ENCODE assay signal across 9 cellular contexts in genomic region chr14:55715889-55716288, GRCh38.
A peak's percentile ranks its signal among the peaks of the same experiment; 100 is the strongest.
DNase-seq lines count a peak whose midpoint lies in the region; ATAC-seq, FAIRE-seq and TF ChIP-seq lines count a peak whose summit lies in the region.
"Had no signal": no experiment of that assay in that cellular context is flagged by ENCODE, and none has a peak within 500 bp of the region (broad histone marks: within the 10 kb centered on the region; RNA-seq: fewer than 3 reads in every experiment).

No MANE protein-coding gene starts in this region.

- in situ Hi-C loops in GM12878 (cut with MboI) = loop anchor here (10.0 kb wide), 1 partner anchor 759 kb away; no protein-coding TSS in a partner anchor

- H2BK5ac ChIP-seq in neuronal stem cell (ENCODE audit: low read length) = no peak overlapping the region

- ATAC-seq in HG02938 (IDR thresholded peaks at IDR 0.05; ENCODE audit: unreplicated experiment) (peak; percentile 54), GM12878 (peak; percentile 83), GM18907 (IDR thresholded peaks at IDR 0.05; ENCODE audit: unreplicated experiment) (no peak)
- ATAC-seq: activated CD4-positive, alpha-beta T cell treated with anti-CD3 and anti-CD28 coated beads for 36 hours had no signal

- H3K27ac ChIP-seq in GM12878 (ENCODE audit: control insufficient read depth, insufficient read depth) (no peak overlapping the region), neuronal stem cell (replicated peaks; ENCODE audit: low read length) (no peak overlapping the region)

- no peak overlapping the region for H3K18ac ChIP-seq in neuronal stem cell (ENCODE audit: low read length)

- peaks cover 3% of the 10 kb centered on the region; the same call in 1 of the 2 replicates for H3K4me1 ChIP-seq in GM12878 (ENCODE audit: control insufficient read depth, insufficient read depth, low read length)
- H3K4me1 ChIP-seq in neuronal stem cell (ENCODE audit: control insufficient read depth in 2 of 2, insufficient read depth in 1 of 2, low read depth in 1 of 2, low read length in 2 of 2) = peaks cover 2 to 3% of the 10 kb centered on the region in 2 donors

- H3K79me1 ChIP-seq in neuronal stem cell (ENCODE audit: low read depth, low read length) = no peaks in the 10 kb centered on the region

- CTCF ChIA-PET in GM12878 (lab: Yijun Ruan, JAX) = interaction anchor here (0.8 to 2.5 kb wide), 3 partner anchors 16 to 771 kb away, joined by 3 to 11 read pairs (median 3); no protein-coding TSS in a partner anchor

- no peaks in the 10 kb centered on the region for H3K79me2 ChIP-seq in GM12878 (ENCODE audit: control insufficient read depth, insufficient read depth, low read length)

- H4K8ac ChIP-seq in neuronal stem cell (ENCODE audit: low read depth, low read length) = no peak overlapping the region

- RAD21 ChIA-PET in GM12878 (lab: Charles Lee; ENCODE audit: unreplicated experiment) = no interaction called here

- no peak for TF ChIP-seq RAD21 in GM12878 (IDR thresholded peaks at IDR 0.05; ENCODE audit: insufficient read depth, low read depth, low read length)

- H3K23ac ChIP-seq in neuronal stem cell (ENCODE audit: low read depth, low read length, poor library complexity) = no peak overlapping the region

- no peak overlapping the region for H3K9ac ChIP-seq in GM12878 (ENCODE audit: control insufficient read depth, insufficient read depth, low read length)
- H3K9ac ChIP-seq in neuronal stem cell (ENCODE audit: low read depth, low read length, poor library complexity) = no peak overlapping the region

- no peak for TF ChIP-seq EP300 in GM12878 (IDR thresholded peaks at IDR 0.05; ENCODE audit: borderline replicate concordance in 1 of 2, control insufficient read depth in 1 of 2, low read depth in 2 of 2, low read length in 2 of 2)

- POLR2A ChIA-PET in GM12878 (lab: Charles Lee) = no interaction called here

- no peak overlapping the region for H3K4ac ChIP-seq in neuronal stem cell (ENCODE audit: low read length)

- 21% methylated on average over 5 of the region's 5 CpGs for WGBS in GM12878 (ENCODE audit: insufficient coverage, insufficient replicate concordance, low lambda C conversion rate, missing lambda C conversion rate)
- WGBS in neuronal stem cell (ENCODE audit: extremely low coverage in 2 of 2, insufficient read length in 2 of 2, insufficient replicate concordance in 1 of 2), 2 donors = no CpG with 5 or more reads among the region's 5 CpGs

- H3K36me3 ChIP-seq in GM12878 (ENCODE audit: control insufficient read depth in 2 of 2, insufficient read depth in 2 of 2, low read length in 1 of 2) (no peaks in the 10 kb centered on the region), neuronal stem cell (replicated peaks in 1 of 2; ENCODE audit: control insufficient read depth in 2 of 2, insufficient read depth in 2 of 2, low read length in 2 of 2) (no peaks in the 10 kb centered on the region)

- H3K9me3 ChIP-seq in GM12878 (replicated peaks; ENCODE audit: control insufficient read depth, insufficient read depth, low read length) (no peaks in the 10 kb centered on the region), neuronal stem cell (replicated peaks in 1 of 2; ENCODE audit: control insufficient read depth in 2 of 2, insufficient read depth in 1 of 2, low read depth in 1 of 2, low read length in 2 of 2) (peaks cover 2 to 7% of the 10 kb centered on the region in 2 donors)

- no peaks in the 10 kb centered on the region for H4K20me1 ChIP-seq in GM12878 (ENCODE audit: control insufficient read depth, insufficient read depth)

- H3K4me2 ChIP-seq in GM12878 (ENCODE audit: control insufficient read depth, insufficient read depth) (no peak overlapping the region), neuronal stem cell (ENCODE audit: insufficient read depth, low read length, poor library complexity, severe bottlenecking) (no peak overlapping the region)

- no peak overlapping the region for H3K14ac ChIP-seq in neuronal stem cell (ENCODE audit: low read length)

- H3K27me3 ChIP-seq in GM12878 (replicated peaks in 1 of 2; ENCODE audit: control insufficient read depth in 2 of 2, insufficient read depth in 2 of 2, low read length in 1 of 2) = no peaks in the 10 kb centered on the region
- H3K27me3 ChIP-seq in neuronal stem cell (ENCODE audit: control insufficient read depth in 3 of 3, insufficient read depth in 3 of 3, low read depth in 1 of 3, low read length in 3 of 3) = no peaks in the 10 kb centered on the region

- TF ChIP-seq POLR2A in GM12878 (IDR thresholded peaks at IDR 0.05; ENCODE audit: low read depth, low read length) = no peak

- no peak overlapping the region for H2BK120ac ChIP-seq in neuronal stem cell (ENCODE audit: low read depth, low read length)

- H2BK12ac ChIP-seq in neuronal stem cell (ENCODE audit: low read length) = no peak overlapping the region

- H3K4me3 ChIP-seq in GM12865 (ENCODE audit: low read depth, low read length) (no peak overlapping the region), GM12878 (no peak overlapping the region), neuronal stem cell (ENCODE audit: low read length in 2 of 2) (no peak overlapping the region)

- H2BK15ac ChIP-seq in neuronal stem cell (ENCODE audit: low read length) = no peak overlapping the region

- no peak overlapping the region for H2AFZ ChIP-seq in GM12878 (ENCODE audit: control insufficient read depth, low read depth, low read length)
- no peak overlapping the region for H2AFZ ChIP-seq in neuronal stem cell (ENCODE audit: low read length)

- H2AK5ac ChIP-seq in neuronal stem cell (ENCODE audit: low read depth, low read length) = no peak overlapping the region

- no TSS peak for BruUV-seq in GM12878 (replicated peaks; lab: Mats Ljungman, UMichigan)

- intact Hi-C loops in GM12878 (cut with micrococcal nuclease; ENCODE audit: unreplicated experiment) = no loop called here

- SMC1A ChIA-PET in GM12878 (lab: Charles Lee; ENCODE audit: uncharacterized antibody, unreplicated experiment) = interaction anchor here (1.5 kb wide), 1 partner anchor 626 kb away, joined by 4 read pairs; no protein-coding TSS in a partner anchor

- DNase-seq in GM12865 (ENCODE audit: low read depth) = peak; percentile 49
- no peak for DNase-seq in GM12878 (ENCODE audit: low read depth, low spot score)
- peak; percentile 77 for DNase-seq in non-pigmented ciliary epithelial cell (ENCODE audit: low read depth)
- no peak for DNase-seq in putamen (ENCODE audit: low spot score)
- no peak for DNase-seq in activated T-cell treated with anti-CD3 and anti-CD28 coated beads, Interleukin-2, amount 50 U/mL, for 48 hours
- DNase-seq in neuronal stem cell (ENCODE audit: low spot score) = no peak
- DNase-seq: activated CD4-positive, alpha-beta T cell treated with anti-CD3 and anti-CD28 coated beads for 36 hours had no signal

- no peak for TF ChIP-seq CTCF in GM12865 (IDR thresholded peaks at IDR 0.05; ENCODE audit: insufficient read depth, low read depth, low read length, missing control alignments)
- no peak for TF ChIP-seq CTCF in GM12878 (IDR thresholded peaks at IDR 0.05 in 2 of 3, conservative IDR thresholded peaks at IDR 0.05 in 1 of 3; ENCODE audit: control insufficient read depth in 2 of 3, extremely low read depth in 1 of 3, insufficient read depth in 1 of 3, low read depth in 3 of 3, low read length in 3 of 3)

- no peak overlapping the region for H4K91ac ChIP-seq in neuronal stem cell (ENCODE audit: low read depth, low read length, poor library complexity)

- no peak for FAIRE-seq in GM12878 (lab: Jason Lieb, UNC)

TF ChIP-seq in GM12878, 131 proteins besides CTCF, POLR2A, EP300 and RAD21:
- TF ChIP-seq SPI1 (IDR thresholded peaks at IDR 0.05; ENCODE audit: borderline replicate concordance, insufficient read depth, low read depth, low read length) = peak; percentile 24; the same call in 1 of the 2 replicates
- TF ChIP-seq FOXK2 (IDR thresholded peaks at IDR 0.05) = no peak
- TF ChIP-seq JUNB (IDR thresholded peaks at IDR 0.05) = 0 out of 2 replicates have a peak, but pooled peaks have one; percentile 19
- 0 out of 2 replicates have a peak, but pooled peaks have one; percentile 23 for TF ChIP-seq RFX5 (IDR thresholded peaks at IDR 0.05; ENCODE audit: low read depth, low read length)
- TF ChIP-seq SMAD1 (IDR thresholded peaks at IDR 0.05; ENCODE audit: low read depth, partially characterized antibody) = no peak

Comparison
In these comparisons a context has a peak if more than half of its experiments do, and no peak if none do; other contexts are left out.
1. DNase-seq: peak in GM12865 (single experiment) and non-pigmented ciliary epithelial cell (single experiment); none in GM12878 (single experiment), putamen (single experiment), activated T-cell treated with anti-CD3 and anti-CD28 coated beads, Interleukin-2, amount 50 U/mL, for 48 hours (0 of 2) and neuronal stem cell (single experiment).